Comparison of ENCODE assay signal across 8 cellular contexts in the genomic region with DNA sequence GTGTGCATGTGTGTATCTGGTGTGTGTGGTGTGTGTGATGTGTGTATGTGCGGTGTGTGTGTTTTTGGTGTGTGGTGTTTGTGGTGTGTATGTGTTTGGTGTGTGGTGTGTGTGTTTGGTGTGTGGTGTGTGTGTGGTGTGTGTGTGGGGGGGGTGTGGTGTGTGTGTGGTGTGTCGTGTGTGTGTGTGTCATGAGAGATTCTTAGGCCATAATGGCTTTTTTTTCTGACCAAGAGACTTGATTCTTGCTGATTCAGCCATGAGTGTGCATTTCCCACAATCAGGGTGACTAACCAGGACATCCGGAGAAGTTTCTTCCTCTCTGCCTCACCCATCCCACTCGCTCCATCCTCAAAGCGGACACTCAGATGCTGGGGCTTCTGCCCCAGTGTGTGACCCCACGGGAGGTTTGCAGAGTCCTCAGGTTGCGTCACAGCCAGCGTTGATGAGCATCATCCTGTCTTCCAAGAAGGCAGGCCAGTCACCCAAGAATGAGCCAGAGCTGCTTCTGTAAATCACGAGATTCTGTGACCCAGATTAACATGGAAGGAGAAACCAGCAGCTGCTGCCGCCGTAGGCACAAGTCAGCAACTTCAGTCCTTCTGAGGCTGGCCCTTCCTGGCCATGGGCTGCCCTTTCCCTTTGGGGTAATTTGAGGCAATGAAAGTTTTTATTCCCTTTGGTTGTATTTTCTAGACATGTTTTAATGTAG. TPM values are rescaled to one million over a fixed set of nuclear protein-coding genes. Genes with fewer than 3 reads are reported as not detected.
DNase-seq lines count a peak whose midpoint lies in the region; ATAC-seq and TF ChIP-seq lines count a peak whose summit lies in the region.

No MANE protein-coding gene starts in this region.

- peaks cover 49% of the 10 kb centered on the region for H3K4me1 ChIP-seq in osteoblast (ENCODE audit: insufficient read depth, low read length)

- no peaks in the 10 kb centered on the region for H3K27me3 ChIP-seq in osteoblast (ENCODE audit: insufficient read depth, low read length)

- no peaks in the 10 kb centered on the region for H3K79me2 ChIP-seq in osteoblast (ENCODE audit: insufficient read depth, low read length)

- no peaks in the 10 kb centered on the region for H4K20me1 ChIP-seq in osteoblast (ENCODE audit: insufficient read depth, low read length)

- DNase-seq in activated naive CD4-positive, alpha-beta T cell treated with Interleukin-2 at 50 U/mL for 16 hours: peak; percentile 64
- DNase-seq in activated naive CD4-positive, alpha-beta T cell (lab: John Stamatoyannopoulos, UW): no peak
- DNase-seq in activated T-cell treated with anti-CD3 and anti-CD28 coated beads, Interleukin-2, amount 50 U/mL, for 48 hours: peak; percentile 66
- DNase-seq in foreskin melanocyte (peak; percentile 99), osteoblast (ENCODE audit: insufficient read length, low spot score, missing footprints) (peak; percentile 90), NCI-H774 (lab: John Stamatoyannopoulos, UW) (no peak), DMS 273 (lab: John Stamatoyannopoulos, UW; ENCODE audit: unreplicated experiment) (no peak)

- peak overlapping the region; percentile 100 for H3K27ac ChIP-seq in osteoblast (ENCODE audit: low read depth, low read length)

- no peak for ATAC-seq in HG02610 (IDR thresholded peaks at IDR 0.05; ENCODE audit: unreplicated experiment)

- TF ChIP-seq CTCF in osteoblast (IDR thresholded peaks at IDR 0.05; ENCODE audit: extremely low read depth, low read depth, low read length): no peak

- no peaks in the 10 kb centered on the region for H3K36me3 ChIP-seq in osteoblast (ENCODE audit: insufficient read depth, low read length)

- peak overlapping the region; percentile 6 for H2AFZ ChIP-seq in osteoblast (ENCODE audit: low read length)

- H3K4me3 ChIP-seq in osteoblast (ENCODE audit: insufficient read depth, low read length): peak overlapping the region; percentile 32

- H3K4me2 ChIP-seq in osteoblast (ENCODE audit: insufficient read depth, low read length): peak overlapping the region; percentile 77

- no peaks in the 10 kb centered on the region for H3K9me3 ChIP-seq in osteoblast (ENCODE audit: low read depth, low read length)

RNA-seq across cellular contexts. Expression of a gene that starts 12.5 kb away (rescaled TPM):
- total RNA-seq in osteoblast: 384 and 396 TPM in 2 replicates

Comparison
In these comparisons a context has a peak if more than half of its experiments do, and no peak if none do; other contexts are left out.
1. DNase-seq: peak in activated naive CD4-positive, alpha-beta T cell treated with Interleukin-2 at 50 U/mL for 16 hours (single experiment), activated T-cell treated with anti-CD3 and anti-CD28 coated beads, Interleukin-2, amount 50 U/mL, for 48 hours (2 of 2), foreskin melanocyte (single experiment) and osteoblast (single experiment); none in activated naive CD4-positive, alpha-beta T cell (0 of 4), NCI-H774 (single experiment) and DMS 273 (single experiment).